In the genomic region with DNA sequence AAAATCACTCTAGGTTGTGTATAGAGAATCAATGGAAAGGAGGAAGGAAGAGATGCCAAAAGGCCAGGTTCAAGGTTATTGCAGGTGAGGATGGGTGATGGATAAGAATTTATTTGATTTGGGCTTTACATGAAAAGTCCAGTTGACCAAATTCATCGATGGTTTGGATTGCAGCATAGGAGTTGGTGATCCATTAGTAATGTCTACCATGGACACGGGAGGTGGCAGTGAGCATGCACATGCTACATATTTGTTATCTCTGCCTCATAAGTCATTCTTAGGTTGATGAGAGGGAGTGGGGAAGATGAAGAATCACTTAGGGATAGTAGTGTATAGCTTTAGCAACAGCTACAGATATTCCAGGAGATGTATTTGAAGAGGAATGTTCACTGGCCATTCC, we compare ENCODE assay signal across 9 cellular contexts.
"Had no signal": no experiment of that assay in that cellular context is flagged by ENCODE, and none has a peak within 500 bp of the region (broad histone marks: within the 10 kb centered on the region; RNA-seq: fewer than 3 reads in every experiment).

No MANE protein-coding gene starts in this region.

- ATAC-seq: GM23338, HepG2 had no signal

- H3K27ac Mint-ChIP-seq: GM23338, HFFc6, IgD-negative memory B cell had no signal

- H3K4me3 ChIP-seq: GM23338 had no signal

- H2AFZ ChIP-seq: GM23338 had no signal

- H3K4me1 Mint-ChIP-seq: IgD-negative memory B cell had no signal

- DNase-seq: H9, HCEC 1CT, HFFc6 had no signal

- H3K4me2 ChIP-seq: GM23338 had no signal

- H3K4me3 Mint-ChIP-seq: GM23338, H9, HFFc6, IgD-negative memory B cell had no signal

- H3K27ac ChIP-seq: HL-60 had no signal

- H3K9me3 Mint-ChIP-seq: GM23338, H9, HFFc6 had no signal

- H3K36me3 Mint-ChIP-seq: IgD-negative memory B cell had no signal

- FAIRE-seq: H1, H54, HepG2 had no signal
